ENCODE assay signal across 8 cellular contexts in the genomic region with DNA sequence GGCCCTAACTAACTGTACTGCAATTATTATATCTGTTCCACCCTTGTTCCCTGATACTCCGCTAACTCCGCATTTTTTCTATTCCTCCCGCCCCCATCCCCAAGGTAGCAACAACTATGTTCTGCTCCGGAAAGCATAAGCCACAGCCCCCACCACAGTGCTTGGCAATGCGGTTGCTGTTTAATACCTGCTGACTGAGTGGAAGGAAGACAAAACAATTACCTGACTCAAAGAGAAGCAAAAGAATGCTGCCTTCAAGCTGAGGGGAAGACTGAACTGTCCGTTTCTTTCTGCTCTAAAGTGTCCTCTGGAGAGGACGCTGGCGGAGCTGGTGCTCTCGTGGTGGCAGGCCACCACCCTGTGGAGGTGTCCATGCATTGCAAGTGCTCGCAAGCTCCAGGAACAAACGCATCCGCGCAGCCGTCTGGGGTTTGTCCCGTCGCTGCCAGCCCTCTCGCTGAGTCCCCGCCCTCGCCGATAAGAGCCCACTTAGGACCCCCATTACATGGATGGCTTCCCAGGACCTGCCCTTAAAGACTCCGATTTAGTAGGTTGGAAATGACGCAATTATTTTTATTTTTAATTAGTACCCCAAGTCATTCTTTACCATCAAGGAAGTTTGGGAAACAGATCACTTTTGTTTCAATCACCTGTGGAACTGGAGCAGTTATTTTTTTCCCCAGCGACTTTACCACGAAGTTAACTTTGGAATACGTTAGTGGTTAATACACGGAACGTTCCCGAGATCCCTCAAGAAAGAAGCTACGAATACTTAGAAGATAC. TPM values are rescaled to one million over a fixed set of nuclear protein-coding genes. Genes with fewer than 3 reads are reported as not detected.
A peak's percentile ranks its signal among the peaks of the same experiment; 100 is the strongest.
DNase-seq lines count a peak whose midpoint lies in the region; FAIRE-seq lines count a peak whose summit lies in the region.

No MANE protein-coding gene starts in this region.

- no peak for FAIRE-seq in frontal cortex (lab: Jason Lieb, UNC)

- no peaks in the 10 kb centered on the region for H4K20me1 ChIP-seq in GM23248 (ENCODE audit: insufficient read depth)

- H3K4me1 ChIP-seq in GM23248 (ENCODE audit: insufficient read depth): peaks cover 16% of the 10 kb centered on the region

- peak overlapping the region; percentile 99 for H3K4me3 ChIP-seq in GM23248

- H3K79me2 ChIP-seq in GM23248 (ENCODE audit: insufficient read depth): peaks cover 51% of the 10 kb centered on the region

- 7 to 8% methylated on average over 29 of the region's 29 CpGs for WGBS in GM23248 (ENCODE audit: low coverage in 1 of 2, low lambda C conversion rate in 2 of 2, missing lambda C conversion rate in 2 of 2), 2 experiments

- peak overlapping the region; percentile 89 for H2AFZ ChIP-seq in GM23248

- peak overlapping the region; percentile 91 for H3K4me2 ChIP-seq in GM23248 (ENCODE audit: unreplicated experiment)

- no peaks in the 10 kb centered on the region for H3K27me3 ChIP-seq in GM23248 (replicated peaks; ENCODE audit: insufficient read depth)

- H3F3A ChIP-seq in GM23248 (ENCODE audit: insufficient read depth): peaks cover 38% of the 10 kb centered on the region

- H3K9me3 ChIP-seq in GM23248 (ENCODE audit: low read depth): no peaks in the 10 kb centered on the region

- DNase-seq in EH (ENCODE audit: low read depth) (peak; percentile 88), GM23248 (peak; percentile 95), LHCN-M2 (ENCODE audit: low read depth) (peak; percentile 81), SHP77 (lab: John Stamatoyannopoulos, UW) (peak; percentile 83 to 85), frontal cortex (ENCODE audit: low spot score in 2 of 2) (peak; percentile 68 to 72), non-pigmented ciliary epithelial cell (ENCODE audit: low read depth) (peak; percentile 69), superior temporal gyrus (ENCODE audit: extremely low spot score) (peak; percentile 88)
- peak; percentile 59 for DNase-seq in activated gamma-delta T cell treated with anti-CD3 and anti-CD28 coated beads, Interleukin-2, amount 50 U/mL, for 16 hours (ENCODE audit: low read depth)

- H3K36me3 ChIP-seq in GM23248 (ENCODE audit: low read depth): peaks cover 9% of the 10 kb centered on the region; the same call in 1 of the 2 replicates

- peak overlapping the region; percentile 95 for H3K27ac ChIP-seq in GM23248

- in situ Hi-C loops in GM23248 (cut with MboI): loop anchor here (10.0 kb wide), 1 partner anchor 481 kb away; no protein-coding TSS in a partner anchor

- H3K9me2 ChIP-seq in GM23248 (ENCODE audit: insufficient read depth): no peaks in the 10 kb centered on the region

- H3K9ac ChIP-seq in GM23248: peak overlapping the region; percentile 95

RNA-seq across cellular contexts. Expression of a gene that starts 1.6 kb away (rescaled TPM):
- 748 and 789 TPM in 2 replicates for total RNA-seq in GM23248 (2014; rRNA removed; shearing (Covaris generic))
- polyA plus RNA-seq in GM23248 (2016; fragmentation: Nextera tagmentation; extraction: Ambion mirVana): 1,649 and 1,670 TPM in 2 replicates
- 648 and 690 TPM in 2 replicates for total RNA-seq in LHCN-M2 (2014; rRNA removed)
- polyA plus RNA-seq in LHCN-M2 (2012): 931 TPM
- 59.1 TPM for total RNA-seq in frontal cortex

RNA-seq across cellular contexts. Expression of a gene that starts 15.9 kb away (rescaled TPM):
- 608 and 614 TPM in 2 replicates for total RNA-seq in GM23248 (2014; rRNA removed; shearing (Covaris generic))
- polyA plus RNA-seq in GM23248 (2016; fragmentation: Nextera tagmentation; extraction: Ambion mirVana): 1,218 and 1,219 TPM in 2 replicates
- total RNA-seq in LHCN-M2 (2014; rRNA removed) (378 and 399 TPM in 2 replicates), frontal cortex (186 TPM)
- 781 TPM for polyA plus RNA-seq in LHCN-M2 (2012)

RNA-seq across cellular contexts. Expression of a gene that starts 26.3 kb away (rescaled TPM):
- 0.65 TPM in 1 of 2 replicates, not detected in the other for total RNA-seq in GM23248 (2014; rRNA removed; shearing (Covaris generic))
- polyA plus RNA-seq in GM23248 (2016; fragmentation: Nextera tagmentation; extraction: Ambion mirVana): 0.42 and 0.64 TPM in 2 replicates
- total RNA-seq in LHCN-M2 (2014; rRNA removed): under 0.01 and 0.06 TPM in 2 replicates
- 0.23 TPM for polyA plus RNA-seq in LHCN-M2 (2012)
- 0.82 TPM for total RNA-seq in frontal cortex

Comparison
In these comparisons a context has a peak if more than half of its experiments do, and no peak if none do; other contexts are left out.
1. Peak in every context shown above with its lines: DNase-seq, H3K4me3 ChIP-seq and H3K27ac ChIP-seq.
2. RNA of a gene that starts 1.6 kb away (total RNA-seq): 748 to 789 TPM in GM23248 and 648 to 690 TPM in LHCN-M2; 59.1 TPM in frontal cortex (single experiment); every median in the first group is over 10 times any median in the second.